Comparison of ENCODE assay signal across 8 cellular contexts in genomic region chr21:33239559-33240127, GRCh38. TPM values are rescaled to one million over a fixed set of nuclear protein-coding genes. Genes with fewer than 3 reads are reported as not detected.
DNase-seq lines count a peak whose midpoint lies in the region; ATAC-seq and TF ChIP-seq lines count a peak whose summit lies in the region.
"Not testable (repeated sequence)": the region's sequence is repeated elsewhere in the genome, so short reads cannot be mapped to it uniquely, and the experiment has no call there.

No MANE protein-coding gene starts in this region.

- H3K27ac ChIP-seq in CD4-positive, alpha-beta T cell (ENCODE audit: low read depth, low read length): peak overlapping the region; percentile 37
- H3K27ac ChIP-seq in MM.1S (ENCODE audit: low read length): peak overlapping the region; percentile 90; the same call in 1 of the 2 replicates

- peak overlapping the region; percentile 5 for H3K4me3 Mint-ChIP-seq in CD4-positive, alpha-beta T cell
- H3K4me3 Mint-ChIP-seq in activated B cell treated with CpG ODN at 0.5 μM for 24 hours (peak overlapping the region; percentile 44), memory B cell (peak overlapping the region; percentile 62)
- H3K4me3 Mint-ChIP-seq in activated T-cell treated with anti-CD3 and anti-CD28 coated beads, Interleukin-2, amount 50 U/mL, for 4 hours: peak overlapping the region; percentile 56
- peak overlapping the region; percentile 69 for H3K4me3 Mint-ChIP-seq in activated naive CD8-positive, alpha-beta T cell treated with anti-CD3 and anti-CD28 coated beads, Interleukin-2, amount 10 ng/mL, durations not matched to agents 7 days and 5 days
- peak overlapping the region; percentile 70 to 75 for H3K4me3 Mint-ChIP-seq in stimulated activated naive B cell treated with anti-CD40 and anti-IgM and Interleukin-4, amounts not matched to agents 10 μg/mL and 1 μg/mL and 100 μg/mL, for 72 hours

- not testable (repeated sequence) for TF ChIP-seq CTCF in CD4-positive, alpha-beta T cell (IDR thresholded peaks at IDR 0.05); GM12865 (IDR thresholded peaks at IDR 0.05; ENCODE audit: insufficient read depth, low read depth, low read length, missing control alignments); MM.1S (IDR thresholded peaks at IDR 0.05; ENCODE audit: low read length); activated B cell treated with CpG ODN at 0.5 μM for 24 hours (IDR thresholded peaks at IDR 0.05)

- not testable (repeated sequence) for ATAC-seq in CD4-positive, alpha-beta T cell (ENCODE audit: poor library complexity); activated B cell treated with CpG ODN at 0.5 μM for 24 hours (ENCODE audit: low read depth); activated T-cell treated with anti-CD3 and anti-CD28 coated beads, Interleukin-2, amount 50 U/mL, for 4 hours; activated naive CD8-positive, alpha-beta T cell treated with anti-CD3 and anti-CD28 coated beads, Interleukin-2, amount 10 ng/mL, durations not matched to agents 7 days and 5 days (ENCODE audit: low read depth); memory B cell (ENCODE audit: low read depth); stimulated activated naive B cell treated with anti-CD40 and anti-IgM and Interleukin-4, amounts not matched to agents 10 μg/mL and 1 μg/mL and 100 μg/mL, for 72 hours (replicated peaks)

- H3K36me3 ChIP-seq in MM.1S (replicated peaks; ENCODE audit: insufficient read depth, low read length): not testable (repeated sequence)

- peaks cover 42% of the 10 kb centered on the region for H3K36me3 Mint-ChIP-seq in CD4-positive, alpha-beta T cell (ENCODE audit: low read depth)
- H3K36me3 Mint-ChIP-seq in activated B cell treated with CpG ODN at 0.5 μM for 24 hours (ENCODE audit: low read depth): peaks cover 43% of the 10 kb centered on the region
- peaks cover 21% of the 10 kb centered on the region for H3K36me3 Mint-ChIP-seq in activated T-cell treated with anti-CD3 and anti-CD28 coated beads, Interleukin-2, amount 50 U/mL, for 4 hours (ENCODE audit: insufficient read depth)
- H3K36me3 Mint-ChIP-seq in activated naive CD8-positive, alpha-beta T cell treated with anti-CD3 and anti-CD28 coated beads, Interleukin-2, amount 10 ng/mL, durations not matched to agents 7 days and 5 days: peaks cover 46% of the 10 kb centered on the region
- H3K36me3 Mint-ChIP-seq in memory B cell: peaks cover 26% of the 10 kb centered on the region
- H3K36me3 Mint-ChIP-seq in stimulated activated naive B cell treated with anti-CD40 and anti-IgM and Interleukin-4, amounts not matched to agents 10 μg/mL and 1 μg/mL and 100 μg/mL, for 72 hours: peaks cover 35 to 40% of the 10 kb centered on the region in 2 donors

- peaks cover 86% of the 10 kb centered on the region for H3K4me1 Mint-ChIP-seq in CD4-positive, alpha-beta T cell (ENCODE audit: low read depth)
- peaks cover 58% of the 10 kb centered on the region for H3K4me1 Mint-ChIP-seq in activated B cell treated with CpG ODN at 0.5 μM for 24 hours
- H3K4me1 Mint-ChIP-seq in activated T-cell treated with anti-CD3 and anti-CD28 coated beads, Interleukin-2, amount 50 U/mL, for 4 hours (ENCODE audit: low read depth): peaks cover 85% of the 10 kb centered on the region
- H3K4me1 Mint-ChIP-seq in activated naive CD8-positive, alpha-beta T cell treated with anti-CD3 and anti-CD28 coated beads, Interleukin-2, amount 10 ng/mL, durations not matched to agents 7 days and 5 days: peaks cover 67% of the 10 kb centered on the region
- peaks cover 43% of the 10 kb centered on the region for H3K4me1 Mint-ChIP-seq in memory B cell
- H3K4me1 Mint-ChIP-seq in stimulated activated naive B cell treated with anti-CD40 and anti-IgM and Interleukin-4, amounts not matched to agents 10 μg/mL and 1 μg/mL and 100 μg/mL, for 72 hours: peaks cover 40 to 73% of the 10 kb centered on the region in 2 donors

- not testable (repeated sequence) for H3K27me3 Mint-ChIP-seq in CD4-positive, alpha-beta T cell; activated B cell treated with CpG ODN at 0.5 μM for 24 hours; activated T-cell treated with anti-CD3 and anti-CD28 coated beads, Interleukin-2, amount 50 U/mL, for 4 hours (ENCODE audit: low read depth); activated naive CD8-positive, alpha-beta T cell treated with anti-CD3 and anti-CD28 coated beads, Interleukin-2, amount 10 ng/mL, durations not matched to agents 7 days and 5 days; memory B cell; stimulated activated naive B cell treated with anti-CD40 and anti-IgM and Interleukin-4, amounts not matched to agents 10 μg/mL and 1 μg/mL and 100 μg/mL, for 72 hours

- H3K9ac ChIP-seq in MM.1S (ENCODE audit: low read length): peak overlapping the region; percentile 66; the same call in 1 of the 2 replicates

- peaks cover 64% of the 10 kb centered on the region for H3K4me1 ChIP-seq in MM.1S (ENCODE audit: low read length)

- not testable (repeated sequence) for H3K9me2 ChIP-seq in MM.1S (replicated peaks; ENCODE audit: insufficient read depth, low read length)

- not testable (repeated sequence) for H3K9me3 ChIP-seq in CD4-positive, alpha-beta T cell (ENCODE audit: control insufficient read depth, low read length); MM.1S (replicated peaks; ENCODE audit: insufficient read depth, low read length)

- not testable (repeated sequence) for H3K9me3 Mint-ChIP-seq in CD4-positive, alpha-beta T cell; activated B cell treated with CpG ODN at 0.5 μM for 24 hours; activated T-cell treated with anti-CD3 and anti-CD28 coated beads, Interleukin-2, amount 50 U/mL, for 4 hours; activated naive CD8-positive, alpha-beta T cell treated with anti-CD3 and anti-CD28 coated beads, Interleukin-2, amount 10 ng/mL, durations not matched to agents 7 days and 5 days; memory B cell; stimulated activated naive B cell treated with anti-CD40 and anti-IgM and Interleukin-4, amounts not matched to agents 10 μg/mL and 1 μg/mL and 100 μg/mL, for 72 hours

- POLR2A ChIA-PET in CD4-positive, alpha-beta T cell (lab: Charles Lee): interaction anchor here (0.9 to 4.4 kb wide), 4 partner anchors 9 to 123 kb away, joined by 3 to 14 read pairs (median 4); partner anchors contain the start of genes IFNAR2 and IL10RB
- POLR2A ChIA-PET in activated B cell treated with CpG ODN at 0.5 μM for 24 hours (lab: Charles Lee): interaction anchor here (0.9 to 2.5 kb wide), 3 partner anchors 12 to 81 kb away, joined by 3 to 9 read pairs (median 4); no protein-coding TSS in a partner anchor
- POLR2A ChIA-PET in activated naive CD8-positive, alpha-beta T cell treated with anti-CD3 and anti-CD28 coated beads, Interleukin-2, amount 10 ng/mL, durations not matched to agents 7 days and 5 days (lab: Charles Lee): interaction anchor here (0.6 to 1.6 kb wide), 3 partner anchors 35 to 468 kb away, joined by 4 to 6 read pairs (median 5); partner anchors contain the start of genes IFNAR1 and PAXBP1

- peak overlapping the region; percentile 87 for H3K4me2 ChIP-seq in MM.1S (ENCODE audit: low read depth, low read length)

- H3K27me3 ChIP-seq in CD4-positive, alpha-beta T cell (ENCODE audit: control insufficient read depth, insufficient read depth, low read length); MM.1S (replicated peaks; ENCODE audit: insufficient read depth, low read length): not testable (repeated sequence)

- H4K20me1 ChIP-seq in MM.1S (ENCODE audit: insufficient read depth, low read length): not testable (repeated sequence)

- intact Hi-C loops in CD4-positive, alpha-beta T cell (cut with DNase I, micrococcal nuclease): loop anchor here in 1 of 2 experiments (10.0 kb wide), 3 partner anchors 45 to 125 kb away; no protein-coding TSS in a partner anchor
- intact Hi-C loops in activated B cell treated with CpG ODN at 0.5 μM for 24 hours (cut with micrococcal nuclease): loop anchor here (2.0 kb wide), 1 partner anchor 35 kb away; no protein-coding TSS in a partner anchor

- CTCF ChIA-PET in CD4-positive, alpha-beta T cell (lab: Charles Lee): interaction anchor here (1.2 to 1.7 kb wide), 4 partner anchors 22 to 137 kb away, joined by 3 to 6 read pairs (median 4); partner anchors contain the start of gene IL10RB
- CTCF ChIA-PET in activated B cell treated with CpG ODN at 0.5 μM for 24 hours (lab: Charles Lee): not testable (repeated sequence)

- peaks cover 82% of the 10 kb centered on the region for H3K79me2 ChIP-seq in MM.1S (ENCODE audit: low read length)

- H3K27ac Mint-ChIP-seq in CD4-positive, alpha-beta T cell: peak overlapping the region; percentile 89
- H3K27ac Mint-ChIP-seq in activated B cell treated with CpG ODN at 0.5 μM for 24 hours (peak overlapping the region; percentile 89), memory B cell (peak overlapping the region; percentile 77)
- peak overlapping the region; percentile 89 for H3K27ac Mint-ChIP-seq in activated naive CD8-positive, alpha-beta T cell treated with anti-CD3 and anti-CD28 coated beads, Interleukin-2, amount 10 ng/mL, durations not matched to agents 7 days and 5 days
- peak overlapping the region; percentile 62 for H3K27ac Mint-ChIP-seq in stimulated activated naive B cell treated with anti-CD40 and anti-IgM and Interleukin-4, amounts not matched to agents 10 μg/mL and 1 μg/mL and 100 μg/mL, for 72 hours

- not testable (repeated sequence) for H2AFZ ChIP-seq in MM.1S (ENCODE audit: low read length)

- DNase-seq in CD4-positive, alpha-beta T cell; GM12865 (ENCODE audit: low read depth); MM.1S; activated B cell treated with CpG ODN at 0.5 μM for 24 hours; activated T-cell treated with anti-CD3 and anti-CD28 coated beads, Interleukin-2, amount 50 U/mL, for 4 hours; activated naive CD8-positive, alpha-beta T cell treated with anti-CD3 and anti-CD28 coated beads, Interleukin-2, amount 10 ng/mL, durations not matched to agents 7 days and 5 days; memory B cell (ENCODE audit: low spot score in 2 of 2); stimulated activated naive B cell treated with anti-CD40 and anti-IgM and Interleukin-4, amounts not matched to agents 10 μg/mL and 1 μg/mL and 100 μg/mL, for 72 hours: not testable (repeated sequence)

- peaks cover 37% of the 10 kb centered on the region for H3F3A ChIP-seq in MM.1S (ENCODE audit: insufficient read depth, low read length)

- H3K4me3 ChIP-seq in GM12865 (ENCODE audit: low read depth, low read length) (peak overlapping the region; percentile 52), MM.1S (ENCODE audit: low read length) (peak overlapping the region; percentile 41)

RNA-seq across cellular contexts. Expression of gene IFNAR2, which starts 9.9 kb away (rescaled TPM):
- total RNA-seq in CD4-positive, alpha-beta T cell: 10 to 100 TPM; 26.6 to 28.2 TPM
- total RNA-seq in activated B cell treated with CpG ODN at 0.5 μM for 24 hours: 24.9 and 29.2 TPM in 2 replicates
- 10 to 100 TPM; 13.9 to 20.2 (median 14.7) TPM for total RNA-seq in activated T-cell treated with anti-CD3 and anti-CD28 coated beads, Interleukin-2, amount 50 U/mL, for 4 hours
- 10 to 100 TPM; 68.3 to 77.6 TPM for total RNA-seq in activated naive CD8-positive, alpha-beta T cell treated with anti-CD3 and anti-CD28 coated beads, Interleukin-2, amount 10 ng/mL, durations not matched to agents 7 days and 5 days

RNA-seq across cellular contexts. Expression of gene IL10RB, which starts 26.5 kb away (rescaled TPM):
- 1 to 10 TPM; 7.2 to 9.2 TPM for total RNA-seq in CD4-positive, alpha-beta T cell
- 36.7 and 37.9 TPM in 2 replicates for total RNA-seq in activated B cell treated with CpG ODN at 0.5 μM for 24 hours
- 10 to 100 TPM in 2 of 3 donors, 1 to 10 TPM in 1; 9.3 to 11.6 (median 10.2) TPM for total RNA-seq in activated T-cell treated with anti-CD3 and anti-CD28 coated beads, Interleukin-2, amount 50 U/mL, for 4 hours
- 10 to 100 TPM; 40.6 to 44.1 TPM for total RNA-seq in activated naive CD8-positive, alpha-beta T cell treated with anti-CD3 and anti-CD28 coated beads, Interleukin-2, amount 10 ng/mL, durations not matched to agents 7 days and 5 days

Comparison
In these comparisons a context has a peak if more than half of its experiments do, and no peak if none do; other contexts are left out.
1. H3K4me3 Mint-ChIP-seq: peak in every context shown above with its lines; median percentile 72 in stimulated activated naive B cell treated with anti-CD40 and anti-IgM and Interleukin-4, amounts not matched to agents 10 μg/mL and 1 μg/mL and 100 μg/mL, for 72 hours; 69 in activated naive CD8-positive, alpha-beta T cell treated with anti-CD3 and anti-CD28 coated beads, Interleukin-2, amount 10 ng/mL, durations not matched to agents 7 days and 5 days; 62 in memory B cell; 56 in activated T-cell treated with anti-CD3 and anti-CD28 coated beads, Interleukin-2, amount 50 U/mL, for 4 hours; 44 in activated B cell treated with CpG ODN at 0.5 μM for 24 hours; 5 in CD4-positive, alpha-beta T cell.